Comparison of ENCODE assay signal across 7 cellular contexts in the genomic region with DNA sequence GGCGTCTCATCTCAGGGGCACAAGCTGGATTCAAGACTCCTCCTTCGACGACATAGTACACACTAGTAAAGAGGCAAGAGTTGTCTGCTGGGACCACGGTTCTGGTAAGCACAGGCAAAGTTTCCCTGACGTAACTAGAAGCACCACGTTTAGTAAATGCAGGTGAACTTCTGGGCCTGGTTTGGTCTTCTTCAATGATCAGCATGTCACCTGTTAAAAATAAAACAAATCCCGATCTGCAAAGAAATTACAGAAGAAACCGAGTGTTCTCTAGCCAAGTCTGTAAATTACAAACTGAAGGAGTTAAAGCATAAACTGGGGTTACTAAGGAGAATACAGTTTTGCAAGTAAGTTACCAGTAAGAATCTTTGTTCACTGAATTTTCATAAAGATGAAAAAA.
DNase-seq lines count a peak whose midpoint lies in the region; ATAC-seq and TF ChIP-seq lines count a peak whose summit lies in the region.
"Had no signal": no experiment of that assay in that cellular context is flagged by ENCODE, and none has a peak within 500 bp of the region (broad histone marks: within the 10 kb centered on the region; RNA-seq: fewer than 3 reads in every experiment).

No MANE protein-coding gene starts in this region.

- peak overlapping the region; percentile 95 for H3K9ac ChIP-seq in iPS-20b (ENCODE audit: low read depth, low read length)

- H3K79me2 ChIP-seq in ACC112 (ENCODE audit: control insufficient read depth, insufficient read depth, low read length, unreplicated experiment), result peaks cover 52% of the 10 kb centered on the region

- ATAC-seq in RWPE2 (ENCODE audit: low read depth) (no peak), GM21717 (IDR thresholded peaks at IDR 0.05; ENCODE audit: unreplicated experiment) (no peak)

- peaks cover 46% of the 10 kb centered on the region for H3K4me1 ChIP-seq in ACC112 (ENCODE audit: control insufficient read depth, insufficient read depth, low read length, unreplicated experiment)
- H3K4me1 ChIP-seq in RWPE2 (ENCODE audit: insufficient read depth, poor library complexity, severe bottlenecking), result peaks cover 38% of the 10 kb centered on the region
- peaks cover 14% of the 10 kb centered on the region; the same call in 1 of the 2 replicates for H3K4me1 ChIP-seq in iPS-20b (ENCODE audit: insufficient read depth, low read length)

- H3K27me3 ChIP-seq in ACC112 (ENCODE audit: insufficient read depth, low read length) (no peaks in the 10 kb centered on the region), RWPE2 (ENCODE audit: insufficient read depth, poor library complexity, severe bottlenecking) (no peaks in the 10 kb centered on the region), iPS-20b (ENCODE audit: insufficient read depth, low read length) (no peaks in the 10 kb centered on the region)

- H3K4me3 ChIP-seq in ACC112 (ENCODE audit: low read depth, low read length) (peak overlapping the region; percentile 93), RWPE2 (ENCODE audit: severe bottlenecking) (peak overlapping the region; percentile 86), iPS-20b (ENCODE audit: low read length) (peak overlapping the region; percentile 91)

- H3K27ac ChIP-seq in ACC112 (ENCODE audit: low read depth, low read length) (no peak overlapping the region), RWPE2 (ENCODE audit: poor library complexity, severe bottlenecking) (peak overlapping the region; percentile 81), iPS-20b (ENCODE audit: low read length) (no peak overlapping the region)

- H2AFZ ChIP-seq in ACC112 (ENCODE audit: low read length, unreplicated experiment), result no peak overlapping the region

- DNase-seq in RWPE2 (ENCODE audit: low spot score) (no peak), NCI-H526 treated with DMSO at 0.1 percent for 48 hours (lab: John Stamatoyannopoulos, UW) (no peak), pons (ENCODE audit: low spot score) (no peak)
- DNase-seq: activated CD8-positive, alpha-beta memory T cell treated with anti-CD3 and anti-CD28 coated beads for 24 hours had no signal

- no peaks in the 10 kb centered on the region for H3K9me3 ChIP-seq in RWPE2 (ENCODE audit: severe bottlenecking)
- no peaks in the 10 kb centered on the region for H3K9me3 ChIP-seq in iPS-20b (ENCODE audit: insufficient read depth, low read depth, low read length)

- TF ChIP-seq CTCF in RWPE2 (IDR thresholded peaks at IDR 0.05; ENCODE audit: poor library complexity, severe bottlenecking), result no peak

- H3K36me3 ChIP-seq in ACC112 (ENCODE audit: insufficient read depth, low read length) (peaks cover 35% of the 10 kb centered on the region), RWPE2 (ENCODE audit: low read depth) (peaks cover 50% of the 10 kb centered on the region), iPS-20b (ENCODE audit: insufficient read depth, low read depth, low read length) (peaks cover 49% of the 10 kb centered on the region)
